In the genomic region with DNA sequence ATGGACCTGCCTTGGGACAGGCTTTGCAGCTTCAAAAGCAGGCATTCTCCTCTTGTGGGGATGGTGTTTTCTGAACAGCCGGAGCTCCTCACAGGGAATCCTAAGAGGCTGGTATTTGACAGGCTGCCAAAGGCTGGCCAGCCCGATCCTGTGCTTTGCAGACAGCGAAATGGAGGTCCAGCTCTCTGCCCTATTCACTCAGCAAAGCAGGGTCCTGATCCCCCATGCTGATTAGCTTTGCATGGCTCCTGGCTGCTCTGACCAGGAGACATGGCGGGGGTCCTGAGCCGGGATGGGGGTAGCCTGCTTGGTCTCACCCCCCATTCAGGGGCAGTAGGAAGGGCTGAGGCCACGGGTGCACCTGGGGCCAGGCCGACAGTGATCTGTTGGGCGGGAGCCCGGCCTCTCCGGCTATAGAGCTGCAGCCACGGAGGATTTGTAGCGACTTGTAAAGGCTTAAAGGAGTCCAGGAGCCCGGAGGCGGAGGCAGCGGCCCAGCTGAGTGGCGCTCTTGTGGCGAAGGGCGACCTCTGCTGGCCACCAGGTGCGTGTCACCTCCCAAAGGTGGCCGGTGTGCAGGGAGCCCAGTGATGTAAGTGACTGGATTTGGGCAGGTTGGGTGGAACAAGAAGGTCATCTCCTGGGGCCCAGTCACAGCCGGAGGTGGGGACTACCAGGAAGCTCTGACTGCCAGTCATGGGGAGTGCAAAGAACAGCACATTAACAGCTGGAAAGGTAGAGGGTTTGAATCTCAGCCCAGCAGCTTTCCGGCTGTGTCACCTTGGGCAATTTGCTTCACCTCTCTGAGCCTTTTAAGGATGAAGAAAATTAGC, we compare ENCODE assay signal across 1 cellular context.
TF ChIP-seq lines count a peak whose summit lies in the region.

No MANE protein-coding gene starts in this region.

TF ChIP-seq in HepG2, 621 proteins besides CTCF, POLR2A, EP300 and RAD21 (continued from another document):
- TF ChIP-seq, protein P1, sequence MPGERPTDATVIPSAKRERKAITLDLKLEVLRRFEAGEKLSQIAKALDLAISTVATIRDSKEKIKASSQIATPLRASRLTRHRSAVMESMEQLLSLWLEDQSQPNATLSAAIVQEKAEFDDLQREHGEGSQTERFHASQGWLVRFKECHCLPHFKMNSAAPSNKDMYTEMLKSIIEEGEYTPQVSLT (CRISPR knock-in tag; IDR thresholded peaks at IDR 0.05; ENCODE audit: borderline replicate concordance, low read depth), result no peak
- TF ChIP-seq, protein P2, sequence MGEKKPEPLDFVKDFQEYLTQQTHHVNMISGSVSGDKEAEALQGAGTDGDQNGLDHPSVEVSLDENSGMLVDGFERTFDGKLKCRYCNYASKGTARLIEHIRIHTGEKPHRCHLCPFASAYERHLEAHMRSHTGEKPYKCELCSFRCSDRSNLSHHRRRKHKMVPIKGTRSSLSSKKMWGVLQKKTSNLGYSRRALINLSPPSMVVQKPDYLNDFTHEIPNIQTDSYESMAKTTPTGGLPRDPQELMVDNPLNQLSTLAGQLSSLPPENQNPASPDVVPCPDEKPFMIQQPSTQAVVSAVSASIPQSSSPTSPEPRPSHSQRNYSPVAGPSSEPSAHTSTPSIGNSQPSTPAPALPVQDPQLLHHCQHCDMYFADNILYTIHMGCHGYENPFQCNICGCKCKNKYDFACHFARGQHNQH (CRISPR knock-in tag; IDR thresholded peaks at IDR 0.05), result 0 out of 2 replicates have a peak, but pooled peaks have one; percentile 42
- TF ChIP-seq, protein P3, sequence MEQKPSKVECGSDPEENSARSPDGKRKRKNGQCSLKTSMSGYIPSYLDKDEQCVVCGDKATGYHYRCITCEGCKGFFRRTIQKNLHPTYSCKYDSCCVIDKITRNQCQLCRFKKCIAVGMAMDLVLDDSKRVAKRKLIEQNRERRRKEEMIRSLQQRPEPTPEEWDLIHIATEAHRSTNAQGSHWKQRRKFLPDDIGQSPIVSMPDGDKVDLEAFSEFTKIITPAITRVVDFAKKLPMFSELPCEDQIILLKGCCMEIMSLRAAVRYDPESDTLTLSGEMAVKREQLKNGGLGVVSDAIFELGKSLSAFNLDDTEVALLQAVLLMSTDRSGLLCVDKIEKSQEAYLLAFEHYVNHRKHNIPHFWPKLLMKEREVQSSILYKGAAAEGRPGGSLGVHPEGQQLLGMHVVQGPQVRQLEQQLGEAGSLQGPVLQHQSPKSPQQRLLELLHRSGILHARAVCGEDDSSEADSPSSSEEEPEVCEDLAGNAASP (CRISPR knock-in tag; IDR thresholded peaks at IDR 0.05; ENCODE audit: borderline replicate concordance), result 0 out of 2 replicates have a peak, but pooled peaks have one; percentile 26
- TF ChIP-seq ERF (CRISPR knock-in tag; IDR thresholded peaks at IDR 0.05) (no peak; the same call in 1 of the 2 replicates), ZBTB38 (CRISPR knock-in tag; IDR thresholded peaks at IDR 0.05) (peak; percentile 57; the same call in 1 of the 2 replicates), RFX1 (IDR thresholded peaks at IDR 0.05) (no peak)
- TF ChIP-seq, protein P4, sequence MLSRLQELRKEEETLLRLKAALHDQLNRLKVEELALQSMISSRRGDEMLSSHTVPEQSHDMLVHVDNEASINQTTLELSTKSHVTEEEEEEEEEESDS (CRISPR knock-in tag; IDR thresholded peaks at IDR 0.05; ENCODE audit: borderline replicate concordance), result no peak
